25 cellular contexts compared by ENCODE assay signal in the genomic region with DNA sequence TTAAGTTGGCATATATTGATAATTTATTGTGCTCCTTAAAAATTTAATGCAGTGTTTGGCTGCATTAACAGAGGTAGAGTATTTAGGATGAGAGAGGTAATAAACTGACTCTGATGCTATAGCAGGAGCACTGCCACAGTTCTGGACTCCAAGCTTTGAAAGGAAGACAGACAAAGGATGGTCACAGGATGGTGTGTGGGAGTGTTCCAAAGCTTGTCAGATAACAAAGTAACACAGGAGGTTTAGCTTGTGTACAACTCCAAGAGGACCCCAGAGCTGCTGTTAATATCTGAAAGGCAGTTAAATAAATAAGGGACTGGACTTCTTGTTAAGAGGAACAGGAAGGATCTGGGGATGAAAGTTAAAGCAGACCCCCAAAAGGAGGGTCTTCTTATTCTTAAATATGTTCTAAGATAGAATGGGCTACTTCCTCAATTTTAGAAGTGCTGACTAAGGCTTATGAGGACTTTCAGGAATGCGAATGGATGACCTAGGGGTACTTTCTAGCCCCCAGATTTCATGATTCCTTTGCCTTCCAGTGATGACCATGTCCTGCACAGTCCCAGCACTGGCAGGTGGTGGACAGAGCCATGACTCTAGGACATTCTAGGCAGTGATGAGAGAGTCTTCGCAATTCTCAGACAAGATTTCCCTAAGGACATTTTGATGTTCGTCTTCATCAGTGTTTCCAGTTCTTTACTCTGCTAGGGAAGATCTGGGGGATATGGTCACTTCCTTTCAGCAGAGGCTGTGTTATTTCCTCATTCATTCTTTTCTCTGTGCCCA.
DNase-seq lines count a peak whose midpoint lies in the region; ATAC-seq and TF ChIP-seq lines count a peak whose summit lies in the region.
"Had no signal": no experiment of that assay in that cellular context is flagged by ENCODE, and none has a peak within 500 bp of the region (broad histone marks: within the 10 kb centered on the region; RNA-seq: fewer than 3 reads in every experiment).

No MANE protein-coding gene starts in this region.

- DNase-seq in Right ventricle myocardium inferior (ENCODE audit: missing footprints) = no peak
- DNase-seq in right cardiac atrium = no peak
- no peak for DNase-seq in WTC11 (ENCODE audit: low spot score)
- DNase-seq in mesothelial cell of epicardium (ENCODE audit: low spot score in 2 of 2, unreplicated experiment in 2 of 2) = no peak
- DNase-seq in type B pancreatic cell (ENCODE audit: extremely low spot score, unreplicated experiment) = no peak
- DNase-seq: activated B cell treated with CpG ODN at 0.5 μM for 24 hours; activated CD8-positive, alpha-beta memory T cell treated with anti-CD3 and anti-CD28 coated beads, Interleukin-2, amount 10 ng/mL, durations not matched to agents 7 days and 5 days; activated naive CD4-positive, alpha-beta T cell; activated T-cell treated with anti-CD3 and anti-CD28 coated beads, Interleukin-2, amount 50 U/mL, for 48 hours; AML-193; body of pancreas; CD4-positive, alpha-beta T cell; cerebellar nuclear complex; left ventricle myocardium superior; NCI-H1105 treated with DMSO at 0.1 percent for 48 hours; NCI-H1930; NCI-H2227 treated with DMSO at 0.1 percent for 48 hours; NCI-H748 treated with DMSO at 0.1 percent for 48 hours; stimulated activated naive CD4-positive, alpha-beta T cell; T-helper 17 cell had no signal

- H3K27ac ChIP-seq in right cardiac atrium (ENCODE audit: low read length) = no peak overlapping the region
- H3K27ac ChIP-seq: body of pancreas, RWPE1 had no signal

- 71% methylated on average over 3 of the region's 3 CpGs for WGBS in right cardiac atrium

- H3K4me1 Mint-ChIP-seq in WTC11 (peaks cover 78% of the 10 kb centered on the region), mesothelial cell of epicardium (peaks cover 37% of the 10 kb centered on the region), type B pancreatic cell (ENCODE audit: unreplicated experiment) (peaks cover 52% of the 10 kb centered on the region)

- H3K9me3 ChIP-seq in right cardiac atrium (ENCODE audit: control insufficient read depth, low read length) = no peaks in the 10 kb centered on the region
- H3K9me3 ChIP-seq: body of pancreas had no signal

- CTCF ChIA-PET in WTC11 (lab: Charles Lee) = no interaction called here

- H3K4me3 Mint-ChIP-seq in WTC11 (no peak overlapping the region), mesothelial cell of epicardium (no peak overlapping the region), type B pancreatic cell (no peak overlapping the region)
- H3K4me3 Mint-ChIP-seq: activated B cell treated with CpG ODN at 0.5 μM for 24 hours; activated CD8-positive, alpha-beta memory T cell treated with anti-CD3 and anti-CD28 coated beads, Interleukin-2, amount 10 ng/mL, durations not matched to agents 7 days and 5 days; CD4-positive, alpha-beta T cell; IgD-negative memory B cell; T-helper 17 cell had no signal

- H3K9me3 Mint-ChIP-seq in WTC11 = peaks cover 5% of the 10 kb centered on the region; the same call in 1 of the 2 replicates
- no peaks in the 10 kb centered on the region for H3K9me3 Mint-ChIP-seq in mesothelial cell of epicardium
- H3K9me3 Mint-ChIP-seq in type B pancreatic cell = no peaks in the 10 kb centered on the region
- H3K9me3 Mint-ChIP-seq: activated B cell treated with CpG ODN at 0.5 μM for 24 hours; CD4-positive, alpha-beta T cell; IgD-negative memory B cell had no signal

- H3K27me3 Mint-ChIP-seq in WTC11 (ENCODE audit: low read depth) (no peaks in the 10 kb centered on the region), mesothelial cell of epicardium (ENCODE audit: low read depth) (no peaks in the 10 kb centered on the region), type B pancreatic cell (no peaks in the 10 kb centered on the region)

- POLR2A ChIA-PET in WTC11 (lab: Charles Lee) = no interaction called here

- H3K4me3 ChIP-seq in right cardiac atrium (ENCODE audit: low read length) = no peak overlapping the region
- H3K4me3 ChIP-seq: body of pancreas had no signal

- H3K36me3 Mint-ChIP-seq in WTC11 = no peaks in the 10 kb centered on the region; the same call in 1 of the 2 replicates
- peaks cover 3% of the 10 kb centered on the region for H3K36me3 Mint-ChIP-seq in mesothelial cell of epicardium
- peaks cover 14% of the 10 kb centered on the region for H3K36me3 Mint-ChIP-seq in type B pancreatic cell
- H3K36me3 Mint-ChIP-seq: activated CD8-positive, alpha-beta memory T cell treated with anti-CD3 and anti-CD28 coated beads, Interleukin-2, amount 10 ng/mL, durations not matched to agents 7 days and 5 days had no signal

- TF ChIP-seq CTCF in WTC11 (IDR thresholded peaks at IDR 0.05) (no peak), mesothelial cell of epicardium (IDR thresholded peaks at IDR 0.05; ENCODE audit: unreplicated experiment) (no peak), type B pancreatic cell (conservative IDR thresholded peaks at IDR 0.05) (no peak)

- intact Hi-C loops in Right ventricle myocardium inferior (cut with DNase I) (no loop called here), right cardiac atrium (cut with DNase I) (no loop called here)

- peaks cover 8% of the 10 kb centered on the region for H3K4me1 ChIP-seq in right cardiac atrium (ENCODE audit: control insufficient read depth, insufficient read depth, low read length)

- peak overlapping the region; percentile 98 for H3K27ac Mint-ChIP-seq in WTC11
- H3K27ac Mint-ChIP-seq in mesothelial cell of epicardium = peak overlapping the region; percentile 37
- peak overlapping the region; percentile 41 for H3K27ac Mint-ChIP-seq in type B pancreatic cell
- H3K27ac Mint-ChIP-seq: activated B cell treated with CpG ODN at 0.5 μM for 24 hours; activated CD8-positive, alpha-beta memory T cell treated with anti-CD3 and anti-CD28 coated beads, Interleukin-2, amount 10 ng/mL, durations not matched to agents 7 days and 5 days; CD4-positive, alpha-beta T cell; IgD-negative memory B cell; T-helper 17 cell had no signal

- ATAC-seq in Right ventricle myocardium inferior (peak; percentile 27), right cardiac atrium (no peak), WTC11 (no peak), HG03520 (IDR thresholded peaks at IDR 0.05; ENCODE audit: unreplicated experiment) (no peak), GM21390 (IDR thresholded peaks at IDR 0.05; ENCODE audit: unreplicated experiment) (no peak), HG03378 (IDR thresholded peaks at IDR 0.05; ENCODE audit: unreplicated experiment) (no peak)
- ATAC-seq: activated CD8-positive, alpha-beta memory T cell treated with anti-CD3 and anti-CD28 coated beads, Interleukin-2, amount 10 ng/mL, durations not matched to agents 7 days and 5 days; body of pancreas; left ventricle myocardium superior; T-helper 17 cell had no signal

- no peaks in the 10 kb centered on the region for H3K27me3 ChIP-seq in right cardiac atrium (ENCODE audit: control insufficient read depth, insufficient read depth)
- H3K27me3 ChIP-seq: body of pancreas had no signal

TF ChIP-seq in WTC11, 78 proteins besides CTCF, POLR2A, EP300 and RAD21:
- TF ChIP-seq EMX1 (CRISPR knock-in tag; IDR thresholded peaks at IDR 0.05) = no peak
- TF ChIP-seq, protein P1, sequence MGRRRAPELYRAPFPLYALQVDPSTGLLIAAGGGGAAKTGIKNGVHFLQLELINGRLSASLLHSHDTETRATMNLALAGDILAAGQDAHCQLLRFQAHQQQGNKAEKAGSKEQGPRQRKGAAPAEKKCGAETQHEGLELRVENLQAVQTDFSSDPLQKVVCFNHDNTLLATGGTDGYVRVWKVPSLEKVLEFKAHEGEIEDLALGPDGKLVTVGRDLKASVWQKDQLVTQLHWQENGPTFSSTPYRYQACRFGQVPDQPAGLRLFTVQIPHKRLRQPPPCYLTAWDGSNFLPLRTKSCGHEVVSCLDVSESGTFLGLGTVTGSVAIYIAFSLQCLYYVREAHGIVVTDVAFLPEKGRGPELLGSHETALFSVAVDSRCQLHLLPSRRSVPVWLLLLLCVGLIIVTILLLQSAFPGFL (CRISPR knock-in tag; IDR thresholded peaks at IDR 0.05; ENCODE audit: borderline replicate concordance) = no peak
- no peak for TF ChIP-seq NR2C2 (CRISPR knock-in tag; IDR thresholded peaks at IDR 0.05)
- no peak for TF ChIP-seq NFATC4 (CRISPR knock-in tag; IDR thresholded peaks at IDR 0.05)
- TF ChIP-seq ZBTB21 (CRISPR knock-in tag; IDR thresholded peaks at IDR 0.05; ENCODE audit: borderline replicate concordance) = no peak
- TF ChIP-seq, protein P2, sequence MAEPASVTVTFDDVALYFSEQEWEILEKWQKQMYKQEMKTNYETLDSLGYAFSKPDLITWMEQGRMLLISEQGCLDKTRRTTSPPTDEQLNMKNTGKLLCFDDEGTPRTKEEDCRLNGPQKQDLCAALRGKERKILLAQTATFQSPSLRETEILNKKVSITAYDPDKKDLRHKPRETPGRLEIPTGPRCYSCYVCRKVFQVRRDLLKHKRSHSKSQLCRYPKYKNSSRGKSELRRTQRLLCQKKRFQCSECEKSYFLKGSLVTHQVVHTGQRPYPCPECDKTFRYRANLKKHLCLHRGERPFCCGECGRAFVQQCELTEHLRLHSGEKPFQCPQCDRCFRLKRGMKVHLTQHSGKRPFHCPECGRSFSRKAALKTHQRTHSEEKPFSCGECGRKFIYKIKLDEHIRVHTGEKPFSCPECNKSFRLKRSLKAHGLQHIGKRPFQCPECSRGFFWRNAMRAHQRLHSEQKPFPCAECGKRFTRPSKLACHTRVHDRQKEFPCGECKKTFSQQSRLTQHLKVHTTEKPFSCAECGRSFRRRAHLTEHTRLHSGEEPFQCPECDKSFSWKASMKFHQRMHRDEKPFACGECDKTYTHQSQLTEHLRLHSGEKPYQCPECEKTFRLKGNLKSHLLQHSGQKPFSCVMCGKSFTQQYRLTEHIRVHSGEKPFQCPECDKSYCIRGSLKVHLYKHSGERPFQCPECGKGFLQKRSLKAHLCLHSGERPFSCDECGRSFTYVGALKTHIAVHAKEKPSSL (CRISPR knock-in tag; conservative IDR thresholded peaks at IDR 0.05) = no peak
- TF ChIP-seq GTF2I (CRISPR knock-in tag; conservative IDR thresholded peaks at IDR 0.05) = no peak
- TF ChIP-seq CBFB (CRISPR knock-in tag; IDR thresholded peaks at IDR 0.05; ENCODE audit: low read depth) = no peak
- no peak for TF ChIP-seq HMGA2 (CRISPR knock-in tag; IDR thresholded peaks at IDR 0.05)
- TF ChIP-seq SOX15 (CRISPR knock-in tag; IDR thresholded peaks at IDR 0.05) = no peak
- TF ChIP-seq, protein P3, sequence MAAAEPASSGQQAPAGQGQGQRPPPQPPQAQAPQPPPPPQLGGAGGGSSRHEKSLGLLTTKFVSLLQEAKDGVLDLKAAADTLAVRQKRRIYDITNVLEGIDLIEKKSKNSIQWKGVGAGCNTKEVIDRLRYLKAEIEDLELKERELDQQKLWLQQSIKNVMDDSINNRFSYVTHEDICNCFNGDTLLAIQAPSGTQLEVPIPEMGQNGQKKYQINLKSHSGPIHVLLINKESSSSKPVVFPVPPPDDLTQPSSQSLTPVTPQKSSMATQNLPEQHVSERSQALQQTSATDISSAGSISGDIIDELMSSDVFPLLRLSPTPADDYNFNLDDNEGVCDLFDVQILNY (CRISPR knock-in tag; IDR thresholded peaks at IDR 0.05) = no peak
- no peak for TF ChIP-seq NFE2L1 (CRISPR knock-in tag; IDR thresholded peaks at IDR 0.05)

Comparison
In these comparisons a context has a peak if more than half of its experiments do, and no peak if none do; other contexts are left out.
1. H3K27ac Mint-ChIP-seq: peak in every context shown above with its lines; median percentile 98 in WTC11; 41 in type B pancreatic cell; 37 in mesothelial cell of epicardium.